In the genomic region with DNA sequence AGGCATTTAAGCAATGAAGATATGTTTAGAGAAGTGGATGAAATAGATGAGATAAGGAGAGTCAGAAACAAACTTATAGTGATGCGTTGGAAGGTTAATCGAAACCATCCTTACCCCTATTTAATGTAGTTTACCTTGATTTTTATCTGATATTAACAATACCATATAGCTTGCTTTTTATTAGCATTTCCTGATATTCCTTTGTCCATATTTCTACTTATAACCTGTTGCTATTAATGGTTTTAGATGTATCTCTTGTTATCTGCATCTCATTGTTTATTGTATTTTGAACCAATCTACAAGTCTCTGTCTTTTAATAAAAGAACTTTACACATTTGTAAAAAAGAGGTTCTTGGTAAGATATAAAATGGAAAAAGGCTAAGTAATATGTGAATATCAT, we compare ENCODE assay signal across 10 cellular contexts. TPM values are rescaled to one million over a fixed set of nuclear protein-coding genes. Genes with fewer than 3 reads are reported as not detected.
DNase-seq lines count a peak whose midpoint lies in the region; ATAC-seq and TF ChIP-seq lines count a peak whose summit lies in the region.
"Had no signal": no experiment of that assay in that cellular context is flagged by ENCODE, and none has a peak within 500 bp of the region (broad histone marks: within the 10 kb centered on the region; RNA-seq: fewer than 3 reads in every experiment).

No MANE protein-coding gene starts in this region.

- no peaks in the 10 kb centered on the region for H3F3A ChIP-seq in GM23338 (replicated peaks; ENCODE audit: low read depth)

- H4K20me1 ChIP-seq in GM23338 (replicated peaks; ENCODE audit: insufficient read depth), result no peaks in the 10 kb centered on the region

- no peak for ATAC-seq in GM23338
- no peak for ATAC-seq in GM18861 (IDR thresholded peaks at IDR 0.05; ENCODE audit: unreplicated experiment)
- ATAC-seq in HG03439 (IDR thresholded peaks at IDR 0.05; ENCODE audit: unreplicated experiment), result no peak

- peaks cover 13% of the 10 kb centered on the region for H3K36me3 Mint-ChIP-seq in GM23338 (ENCODE audit: low read depth)
- peaks cover 5% of the 10 kb centered on the region for H3K36me3 Mint-ChIP-seq in activated naive CD8-positive, alpha-beta T cell treated with anti-CD3 and anti-CD28 coated beads for 36 hours

- peak overlapping the region; percentile 61 for H3K4me3 ChIP-seq in GM23338
- H3K4me3 ChIP-seq in fibroblast of villous mesenchyme (ENCODE audit: low read depth, low read length), result peak overlapping the region; percentile 91
- peak overlapping the region; percentile 78 for H3K4me3 ChIP-seq in skeletal muscle cell (ENCODE audit: low read depth, low read length)

- no peaks in the 10 kb centered on the region for H3K9me2 ChIP-seq in GM23338 (ENCODE audit: insufficient read depth)

- DNase-seq in GM23338 (ENCODE audit: low spot score), result no peak
- no peak for DNase-seq in activated naive CD8-positive, alpha-beta T cell treated with anti-CD3 and anti-CD28 coated beads for 36 hours
- no peak for DNase-seq in fibroblast of villous mesenchyme (ENCODE audit: low read depth)
- no peak for DNase-seq in skeletal muscle cell (ENCODE audit: low read depth)
- no peak for DNase-seq in NCI-H2171 treated with DMSO at 0.1 percent for 48 hours (lab: John Stamatoyannopoulos, UW)
- DNase-seq: left colon, NCI-H446 had no signal

- H3K4me1 ChIP-seq in GM23338 (ENCODE audit: insufficient read depth), result peaks cover 11% of the 10 kb centered on the region

- TF ChIP-seq CTCF in GM23338 (conservative IDR thresholded peaks at IDR 0.05; ENCODE audit: low read depth in 2 of 2) (no peak), fibroblast of villous mesenchyme (IDR thresholded peaks at IDR 0.05; ENCODE audit: insufficient read depth, low read depth, low read length) (no peak)

- H3K9me3 Mint-ChIP-seq in GM23338, result no peaks in the 10 kb centered on the region; the same call in 2 of the 3 replicates
- no peaks in the 10 kb centered on the region for H3K9me3 Mint-ChIP-seq in activated naive CD8-positive, alpha-beta T cell treated with anti-CD3 and anti-CD28 coated beads for 36 hours

- peaks cover 12% of the 10 kb centered on the region for H3K79me2 ChIP-seq in GM23338 (replicated peaks; ENCODE audit: insufficient read depth)

- no peak overlapping the region for H2AFZ ChIP-seq in GM23338

- peak overlapping the region; percentile 89 for H3K4me3 Mint-ChIP-seq in GM23338
- H3K4me3 Mint-ChIP-seq in activated naive CD8-positive, alpha-beta T cell treated with anti-CD3 and anti-CD28 coated beads for 36 hours, result peak overlapping the region; percentile 55

- H3K4me2 ChIP-seq in GM23338, result no peak overlapping the region
- H3K4me2 ChIP-seq: KMS-11 had no signal

- no peaks in the 10 kb centered on the region; the same call in 1 of the 2 replicates for H3K36me3 ChIP-seq in GM23338 (ENCODE audit: insufficient read depth)

- no peak overlapping the region for H3K27ac ChIP-seq in GM23338 (ENCODE audit: low read depth)
- H3K27ac ChIP-seq: KMS-11 had no signal

- peaks cover 23% of the 10 kb centered on the region for H3K4me1 Mint-ChIP-seq in GM23338
- peaks cover 9% of the 10 kb centered on the region for H3K4me1 Mint-ChIP-seq in activated naive CD8-positive, alpha-beta T cell treated with anti-CD3 and anti-CD28 coated beads for 36 hours

- H3K27me3 Mint-ChIP-seq in GM23338 (ENCODE audit: insufficient read depth, low read depth, poor library complexity), result no peaks in the 10 kb centered on the region
- no peaks in the 10 kb centered on the region for H3K27me3 Mint-ChIP-seq in activated naive CD8-positive, alpha-beta T cell treated with anti-CD3 and anti-CD28 coated beads for 36 hours

- peak overlapping the region; percentile 12; the same call in 1 of the 2 replicates for H3K27ac Mint-ChIP-seq in GM23338
- no peak overlapping the region for H3K27ac Mint-ChIP-seq in activated naive CD8-positive, alpha-beta T cell treated with anti-CD3 and anti-CD28 coated beads for 36 hours

- no peaks in the 10 kb centered on the region for H3K27me3 ChIP-seq in GM23338 (ENCODE audit: insufficient read depth)

TF ChIP-seq in GM23338, 12 proteins besides CTCF, POLR2A, EP300 and RAD21:
- no peak for TF ChIP-seq STAT1 (IDR thresholded peaks at IDR 0.05; ENCODE audit: unreplicated experiment)

RNA-seq across cellular contexts. Expression of a gene that starts 1.6 kb away (rescaled TPM):
- 31.6 and 37.1 TPM in 2 replicates for total RNA-seq in GM23338 (2014; rRNA removed; shearing (Covaris generic))
- polyA plus RNA-seq in GM23338 (2016; fragmentation: Nextera tagmentation; extraction: Ambion mirVana), result 174 and 184 TPM in 2 replicates
- 10 to 100 TPM in 1 of 2 experiments, 1 to 10 TPM in 1; 9.6 to 10.4 TPM for total RNA-seq in activated naive CD8-positive, alpha-beta T cell treated with anti-CD3 and anti-CD28 coated beads for 36 hours
- 100 and 114 TPM in 2 replicates for total RNA-seq in fibroblast of villous mesenchyme

RNA-seq across cellular contexts. Expression of a gene that starts 18.5 kb away (rescaled TPM):
- total RNA-seq in GM23338 (2014; rRNA removed; shearing (Covaris generic)), result 427 and 472 TPM in 2 replicates
- polyA plus RNA-seq in GM23338 (2016; fragmentation: Nextera tagmentation; extraction: Ambion mirVana), result 682 and 714 TPM in 2 replicates
- total RNA-seq in activated naive CD8-positive, alpha-beta T cell treated with anti-CD3 and anti-CD28 coated beads for 36 hours, result 10 to 100 TPM; 31.4 to 31.7 TPM
- total RNA-seq in fibroblast of villous mesenchyme, result 208 and 255 TPM in 2 replicates

RNA-seq across cellular contexts. Expression of a gene that starts 27.8 kb away (rescaled TPM):
- total RNA-seq in GM23338 (2014; rRNA removed; shearing (Covaris generic)), result 7.3 and 16.5 TPM in 2 replicates
- polyA plus RNA-seq in GM23338 (2016; fragmentation: Nextera tagmentation; extraction: Ambion mirVana), result 17.2 and 20.2 TPM in 2 replicates
- total RNA-seq in activated naive CD8-positive, alpha-beta T cell treated with anti-CD3 and anti-CD28 coated beads for 36 hours, result not detected
- 37.0 and 44.5 TPM in 2 replicates for total RNA-seq in fibroblast of villous mesenchyme

RNA-seq across cellular contexts. Expression of a gene that starts 47.1 kb away (rescaled TPM):
- 37.5 and 49.8 TPM in 2 replicates for total RNA-seq in GM23338 (2014; rRNA removed; shearing (Covaris generic))
- 87.9 and 99.5 TPM in 2 replicates for polyA plus RNA-seq in GM23338 (2016; fragmentation: Nextera tagmentation; extraction: Ambion mirVana)
- total RNA-seq in activated naive CD8-positive, alpha-beta T cell treated with anti-CD3 and anti-CD28 coated beads for 36 hours, result 10 to 100 TPM; 17.6 to 18.1 TPM
- total RNA-seq in fibroblast of villous mesenchyme, result under 0.01 and 2.3 TPM in 2 replicates
